8 cellular contexts compared by ENCODE assay signal in genomic region chr18:44803019-44803650, GRCh38.
DNase-seq lines count a peak whose midpoint lies in the region; ATAC-seq and TF ChIP-seq lines count a peak whose summit lies in the region.

No MANE protein-coding gene starts in this region.

- POLR2A ChIA-PET in activated CD4-positive, alpha-beta memory T cell treated with anti-CD3 and anti-CD28 coated beads, Interleukin-2, amount 10 ng/mL, durations not matched to agents 7 days and 5 days (lab: Charles Lee) = no interaction called here

- intact Hi-C loops in body of pancreas (cut with DNase I) (no loop called here), transverse colon (cut with DNase I; ENCODE audit: low total_unique reads) (loop anchor here (5.0 to 10.0 kb wide), 2 partner anchors 61 to 118 kb away; partner anchors contain the start of gene SETBP1)

- H3K27me3 Mint-ChIP-seq in activated CD4-positive, alpha-beta memory T cell treated with anti-CD3 and anti-CD28 coated beads, Interleukin-2, amount 10 ng/mL, durations not matched to agents 7 days and 5 days = peaks cover 11% of the 10 kb centered on the region

- TF ChIP-seq RAD21 in liver (IDR thresholded peaks at IDR 0.05) = peak in 1 of 2 donors; percentile 39

- WGBS in body of pancreas, 2 donors = 24 to 29% methylated on average over 7 of the region's 7 CpGs
- 50% methylated on average over 7 of the region's 7 CpGs for WGBS in liver
- 28% methylated on average over 7 of the region's 7 CpGs; no CpG with 5 or more reads in 1 of the 2 donors for WGBS in transverse colon (ENCODE audit: low coverage in 1 of 2), 2 donors

- H3K36me3 Mint-ChIP-seq in activated CD4-positive, alpha-beta memory T cell treated with anti-CD3 and anti-CD28 coated beads, Interleukin-2, amount 10 ng/mL, durations not matched to agents 7 days and 5 days (ENCODE audit: low read depth) = peaks cover 20% of the 10 kb centered on the region

- TF ChIP-seq CTCF in body of pancreas (IDR thresholded peaks at IDR 0.05) (no peak), liver (IDR thresholded peaks at IDR 0.05; ENCODE audit: low read depth, low read length, missing input control) (no peak), transverse colon (IDR thresholded peaks at IDR 0.05) (no peak)

- in situ Hi-C loops in transverse colon (cut with MboI; ENCODE audit: low pct_ligation_motif_present in 1 of 4, low pct_unique_long_range_greater_than_20kb in 1 of 4, low sequenced_read_pairs in 3 of 4) = loop anchor here in 1 of 4 donors (25.0 kb wide), 1 partner anchor 116 kb away; the partner anchor contains the start of gene SETBP1

- no peak overlapping the region for H3K4me3 Mint-ChIP-seq in activated CD4-positive, alpha-beta memory T cell treated with anti-CD3 and anti-CD28 coated beads, Interleukin-2, amount 10 ng/mL, durations not matched to agents 7 days and 5 days

- H3K36me3 ChIP-seq in body of pancreas (replicated peaks in 1 of 2; ENCODE audit: insufficient read depth in 1 of 2, low read depth in 2 of 2) (no peaks in the 10 kb centered on the region), liver (ENCODE audit: control insufficient read depth in 4 of 4, insufficient read depth in 3 of 4, low read depth in 1 of 4, low read length in 3 of 4) (no peaks in the 10 kb centered on the region), transverse colon (no peaks in the 10 kb centered on the region)

- no peaks in the 10 kb centered on the region for H3K27me3 ChIP-seq in body of pancreas
- no peaks in the 10 kb centered on the region for H3K27me3 ChIP-seq in liver (ENCODE audit: control insufficient read depth in 4 of 4, insufficient read depth in 4 of 4, low read length in 3 of 4)
- no peaks in the 10 kb centered on the region for H3K27me3 ChIP-seq in transverse colon

- DNase-seq in NCI-H2081 (lab: John Stamatoyannopoulos, UW) (peak; percentile 19 to 36), NCI-H2081 treated with DMSO at 0.1 percent for 48 hours (lab: John Stamatoyannopoulos, UW) (no peak), body of pancreas (peak; percentile 64 to 86 (median 78)), transverse colon (peak; percentile 86), dermis blood vessel endothelial cell (no peak), NCI-H1092 treated with DMSO at 0.1 percent for 48 hours (lab: John Stamatoyannopoulos, UW) (no peak)
- DNase-seq in activated CD4-positive, alpha-beta memory T cell treated with anti-CD3 and anti-CD28 coated beads, Interleukin-2, amount 10 ng/mL, durations not matched to agents 7 days and 5 days = no peak

- H3K4me1 ChIP-seq in body of pancreas (peaks cover 97% of the 10 kb centered on the region), liver (ENCODE audit: control insufficient read depth in 4 of 4, insufficient read depth in 4 of 4, low read length in 3 of 4) (peaks cover 10 to 23% (median 13%) of the 10 kb centered on the region in 4 donors), transverse colon (peaks cover 44 to 82% (median 62%) of the 10 kb centered on the region in 4 donors)

- peak; percentile 77 for ATAC-seq in body of pancreas

- no peak overlapping the region for H3K9ac ChIP-seq in liver (ENCODE audit: low read depth in 1 of 2, low read length in 2 of 2)

- H3K27ac ChIP-seq in body of pancreas (peak overlapping the region; percentile 80 to 87 (median 83)), liver (ENCODE audit: low read depth in 1 of 2, low read length in 2 of 2) (peak overlapping the region in 1 of 2 donors; percentile 2), transverse colon (peak overlapping the region; percentile 85 to 91 (median 90))

- no peak overlapping the region for H3K27ac Mint-ChIP-seq in activated CD4-positive, alpha-beta memory T cell treated with anti-CD3 and anti-CD28 coated beads, Interleukin-2, amount 10 ng/mL, durations not matched to agents 7 days and 5 days

- peaks cover 42% of the 10 kb centered on the region for H3K4me1 Mint-ChIP-seq in activated CD4-positive, alpha-beta memory T cell treated with anti-CD3 and anti-CD28 coated beads, Interleukin-2, amount 10 ng/mL, durations not matched to agents 7 days and 5 days

- TF ChIP-seq POLR2A in body of pancreas (IDR thresholded peaks at IDR 0.05) = peak in 2 of 3 donors; percentile 52 to 57
- peak; percentile 74 for TF ChIP-seq POLR2A in transverse colon (IDR thresholded peaks at IDR 0.05)

- CTCF ChIA-PET in activated CD4-positive, alpha-beta memory T cell treated with anti-CD3 and anti-CD28 coated beads, Interleukin-2, amount 10 ng/mL, durations not matched to agents 7 days and 5 days (lab: Charles Lee) = no interaction called here

- peaks cover 4% of the 10 kb centered on the region for H3K9me3 Mint-ChIP-seq in activated CD4-positive, alpha-beta memory T cell treated with anti-CD3 and anti-CD28 coated beads, Interleukin-2, amount 10 ng/mL, durations not matched to agents 7 days and 5 days

- TF ChIP-seq EP300 in transverse colon (IDR thresholded peaks at IDR 0.05; ENCODE audit: low read depth) = peak; percentile 97

- H3K9me3 ChIP-seq in body of pancreas (no peaks in the 10 kb centered on the region), liver (ENCODE audit: control insufficient read depth in 4 of 4, low read length in 3 of 4) (no peaks in the 10 kb centered on the region), transverse colon (no peaks in the 10 kb centered on the region)

- no peak overlapping the region for H3K4me3 ChIP-seq in body of pancreas
- H3K4me3 ChIP-seq in liver (ENCODE audit: low read depth in 1 of 3, low read length in 3 of 3) = no peak overlapping the region
- H3K4me3 ChIP-seq in transverse colon = peak overlapping the region in 1 of 4 donors; percentile 14

TF ChIP-seq in liver, 16 proteins besides CTCF, POLR2A, EP300 and RAD21:
- TF ChIP-seq RXRA (IDR thresholded peaks at IDR 0.05) (peak in 1 of 2 donors; percentile 26), MAX (IDR thresholded peaks at IDR 0.05) (no peak), TAF1 (conservative IDR thresholded peaks at IDR 0.05) (peak; percentile 39), JUND (IDR thresholded peaks at IDR 0.05) (peak in 1 of 2 donors; percentile 40), HNF4A (conservative IDR thresholded peaks at IDR 0.05) (peak in 1 of 2 donors; percentile 43), FOXA2 (IDR thresholded peaks at IDR 0.05) (no peak), EGR1 (IDR thresholded peaks at IDR 0.05; ENCODE audit: low read depth in 2 of 2) (no peak), ZBTB33 (IDR thresholded peaks at IDR 0.05) (no peak), REST (IDR thresholded peaks at IDR 0.05) (no peak), SP1 (IDR thresholded peaks at IDR 0.05) (peak; percentile 68), NR2F2 (IDR thresholded peaks at IDR 0.05) (peak; percentile 59)

Comparison
In these comparisons a context has a peak if more than half of its experiments do, and no peak if none do; other contexts are left out.
1. DNase-seq: peak in NCI-H2081 (2 of 2), body of pancreas (4 of 4) and transverse colon (single experiment); none in NCI-H2081 treated with DMSO at 0.1 percent for 48 hours (single experiment), dermis blood vessel endothelial cell (single experiment), NCI-H1092 treated with DMSO at 0.1 percent for 48 hours (single experiment) and activated CD4-positive, alpha-beta memory T cell treated with anti-CD3 and anti-CD28 coated beads, Interleukin-2, amount 10 ng/mL, durations not matched to agents 7 days and 5 days (single experiment).